ENCODE assay signal across 31 cellular contexts in the genomic region with DNA sequence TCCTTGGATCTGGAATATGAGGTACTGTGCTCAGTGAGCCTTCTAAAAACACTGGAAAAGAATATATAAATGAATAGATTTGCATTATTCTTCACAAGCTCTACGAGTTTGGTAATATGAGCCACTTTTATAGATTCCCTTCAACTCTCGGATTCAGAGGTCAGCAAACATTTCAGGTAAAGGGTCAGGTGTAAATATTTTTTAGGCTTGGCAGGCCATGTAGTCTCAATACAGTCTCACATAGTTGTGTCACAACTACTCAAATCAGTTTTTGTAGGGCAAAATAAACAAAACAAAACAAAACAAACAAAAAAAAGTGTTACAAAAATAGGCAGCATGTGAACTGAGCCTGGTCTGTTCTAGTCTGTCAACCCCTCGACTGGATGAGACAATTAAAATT.
"Had no signal": no experiment of that assay in that cellular context is flagged by ENCODE, and none has a peak within 500 bp of the region (broad histone marks: within the 10 kb centered on the region; RNA-seq: fewer than 3 reads in every experiment).

No MANE protein-coding gene starts in this region.

- H3K9me3 ChIP-seq: esophagus muscularis mucosa, gastroesophageal sphincter had no signal

- H3K27me3 Mint-ChIP-seq: activated B cell treated with CpG ODN at 0.5 μM for 24 hours; activated CD8-positive, alpha-beta T cell treated with anti-CD3 and anti-CD28 coated beads for 36 hours; activated naive CD8-positive, alpha-beta T cell; activated T-helper 17 cell treated with anti-CD3 and anti-CD28 coated beads, Interleukin-2, amount 50 U/mL, for 72 hours; central memory CD8-positive, alpha-beta T cell; dendritic cell treated with granulocyte-macrophage colony-stimulating factor and Interleukin-4, amounts not matched to agents 40 ng/mL and 50 ng/mL, for 4 days had no signal

- FAIRE-seq: astrocyte, bronchial epithelial cell had no signal

- H3K27me3 ChIP-seq: brain microvascular endothelial cell, dorsolateral prefrontal cortex, esophagus muscularis mucosa, foreskin keratinocyte, gastroesophageal sphincter had no signal

- H3K4me3 Mint-ChIP-seq: activated B cell treated with CpG ODN at 0.5 μM for 24 hours; activated CD8-positive, alpha-beta T cell treated with anti-CD3 and anti-CD28 coated beads for 36 hours; activated naive CD8-positive, alpha-beta T cell; activated T-cell treated with anti-CD3 and anti-CD28 coated beads, Interleukin-2, amount 50 U/mL, for 4 hours; activated T-helper 17 cell treated with anti-CD3 and anti-CD28 coated beads, Interleukin-2, amount 50 U/mL, for 72 hours; central memory CD8-positive, alpha-beta T cell; dendritic cell treated with granulocyte-macrophage colony-stimulating factor and Interleukin-4, amounts not matched to agents 40 ng/mL and 50 ng/mL, for 4 days had no signal

- H3K4me1 ChIP-seq: foreskin keratinocyte, gastroesophageal sphincter had no signal

- H3K4me3 ChIP-seq: coronary artery, dorsolateral prefrontal cortex, esophagus muscularis mucosa, gastroesophageal sphincter had no signal

- ATAC-seq: activated CD4-positive, CD25-positive, alpha-beta regulatory T cell treated with anti-CD3 and anti-CD28 coated beads, Interleukin-2, amount 50 U/mL, for 24 hours; activated CD8-positive, alpha-beta T cell treated with anti-CD3 and anti-CD28 coated beads for 36 hours; activated T-cell treated with anti-CD3 and anti-CD28 coated beads, Interleukin-2, amount 50 U/mL, for 4 hours; activated T-helper 17 cell treated with anti-CD3 and anti-CD28 coated beads, Interleukin-2, amount 50 U/mL, for 72 hours; foreskin keratinocyte; gastroesophageal sphincter had no signal

- H3K27ac Mint-ChIP-seq: activated B cell treated with CpG ODN at 0.5 μM for 24 hours; activated CD8-positive, alpha-beta T cell treated with anti-CD3 and anti-CD28 coated beads for 36 hours; activated T-helper 17 cell treated with anti-CD3 and anti-CD28 coated beads, Interleukin-2, amount 50 U/mL, for 72 hours; dendritic cell treated with granulocyte-macrophage colony-stimulating factor and Interleukin-4, amounts not matched to agents 40 ng/mL and 50 ng/mL, for 4 days had no signal

- H3K27ac ChIP-seq: brain microvascular endothelial cell, coronary artery, dorsolateral prefrontal cortex, esophagus muscularis mucosa, foreskin keratinocyte, gastroesophageal sphincter, WERI-Rb-1 had no signal

- DNase-seq: activated B cell treated with CpG ODN at 0.5 μM for 24 hours; activated CD4-positive, alpha-beta T cell treated with anti-CD3 and anti-CD28 coated beads for 48 hours; activated CD4-positive, alpha-beta T cell treated with anti-CD3 and anti-CD28 coated beads, Interleukin-2, amount 50 U/mL, for 1 hour; activated CD4-positive, alpha-beta T cell treated with anti-CD3 and anti-CD28 coated beads, Interleukin-2, amount 50 U/mL, for 48 hours; activated CD8-positive, alpha-beta memory T cell treated with anti-CD3 and anti-CD28 coated beads for 24 hours; activated CD8-positive, alpha-beta T cell treated with anti-CD3 and anti-CD28 coated beads for 36 hours; activated effector memory CD4-positive, alpha-beta T cell treated with Interleukin-2 at 50 U/mL for 16 hours; activated gamma-delta T cell treated with Interleukin-2 at 50 U/mL for 16 hours; activated naive CD4-positive, alpha-beta T cell treated with anti-CD3 and anti-CD28 coated beads, Interleukin-2, amount 50 U/mL, for 16 hours; activated naive CD4-positive, alpha-beta T cell treated with Interleukin-2 at 50 U/mL for 16 hours; activated T-cell treated with anti-CD3 and anti-CD28 coated beads, Interleukin-2, amount 50 U/mL, for 4 hours; amniotic stem cell; anterior cingulate cortex; brain microvascular endothelial cell; dorsolateral prefrontal cortex; effector memory CD4-positive, alpha-beta T cell; erythroblast; foreskin keratinocyte; T-helper 1 cell; T-helper 2 cell; WERI-Rb-1 had no signal
